ENCODE assay signal across 19 cellular contexts in the genomic region with DNA sequence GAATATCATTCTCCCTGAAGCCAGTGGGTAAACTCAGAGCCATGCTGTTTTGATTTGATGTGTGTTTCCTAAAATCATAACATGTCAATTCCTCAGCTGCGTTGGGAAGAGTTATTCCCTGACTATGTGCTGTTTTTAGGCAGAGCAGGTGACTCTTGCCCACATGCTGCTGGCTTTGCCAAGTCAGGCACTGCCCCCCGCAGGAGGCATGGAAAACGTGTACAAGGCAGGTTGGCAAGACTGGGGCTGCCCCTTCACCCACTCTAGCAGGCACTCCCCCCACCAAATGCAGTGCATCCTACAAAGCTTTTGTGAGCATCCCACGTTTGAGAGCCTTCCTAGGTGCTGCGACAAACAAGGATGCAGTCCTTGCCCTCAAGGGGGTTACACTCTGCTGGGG. TPM values are rescaled to one million over a fixed set of nuclear protein-coding genes. Genes with fewer than 3 reads are reported as not detected.
A peak's percentile ranks its signal among the peaks of the same experiment; 100 is the strongest.
DNase-seq lines count a peak whose midpoint lies in the region; ATAC-seq, FAIRE-seq and TF ChIP-seq lines count a peak whose summit lies in the region.
"Had no signal": no experiment of that assay in that cellular context is flagged by ENCODE, and none has a peak within 500 bp of the region (broad histone marks: within the 10 kb centered on the region; RNA-seq: fewer than 3 reads in every experiment).

No MANE protein-coding gene starts in this region.

- peaks cover 0 to 8% of the 10 kb centered on the region in 2 donors for H3K4me1 Mint-ChIP-seq in natural killer cell treated with Interleukin-12 subunit alpha and Interleukin-12 subunit beta and Interleukin-15 and Interleukin-18, amount 100 ng/mL, for 72 hours (ENCODE audit: low read depth in 2 of 2)

- no peak overlapping the region for H2BK15ac ChIP-seq in H1 (ENCODE audit: low read length)

- no peaks in the 10 kb centered on the region; the same call in 1 of the 2 replicates for H3K79me1 ChIP-seq in H1 (ENCODE audit: low read depth, low read length)

- TF ChIP-seq EP300 in H1 (IDR thresholded peaks at IDR 0.05; ENCODE audit: borderline replicate concordance in 1 of 2, low read depth in 2 of 2, low read length in 2 of 2) = no peak

- H3K14ac ChIP-seq in H1 (ENCODE audit: insufficient read length) = no peak overlapping the region

- H3K4me3 Mint-ChIP-seq in natural killer cell treated with Interleukin-12 subunit alpha and Interleukin-12 subunit beta and Interleukin-15 and Interleukin-18, amount 100 ng/mL, for 72 hours = no peak overlapping the region

- H3K4me2 ChIP-seq in H1 (ENCODE audit: insufficient read depth in 1 of 2, low read depth in 2 of 2, low read length in 2 of 2) = no peak overlapping the region
- H3K4me2 ChIP-seq: smooth muscle cell had no signal

- H3K4me3 ChIP-seq in H1 (ENCODE audit: extremely low read depth in 1 of 4, insufficient read depth in 2 of 4, low read depth in 3 of 4, low read length in 4 of 4) = no peak overlapping the region
- H3K4me3 ChIP-seq: left ventricle myocardium inferior, smooth muscle cell, tibial artery had no signal

- H4K20me1 ChIP-seq in H1 (replicated peaks in 1 of 2; ENCODE audit: control insufficient read depth in 1 of 2, insufficient read depth in 2 of 2, low read length in 2 of 2) = peaks cover 12 to 18% of the 10 kb centered on the region in 2 experiments

- no peak overlapping the region for H3K18ac ChIP-seq in H1 (ENCODE audit: extremely low read depth, low read length)

- peaks cover 0 to 4% (median 1%) of the 10 kb centered on the region in 4 experiments; a peak in 2 of 7 replicates for H3K4me1 ChIP-seq in H1 (replicated peaks in 1 of 4; ENCODE audit: control insufficient read depth in 3 of 4, insufficient read depth in 4 of 4, low read length in 3 of 4)

- TF ChIP-seq RAD21 in H1 (IDR thresholded peaks at IDR 0.05 in 1 of 2, conservative IDR thresholded peaks at IDR 0.05 in 1 of 2; ENCODE audit: low read depth in 2 of 2, low read length in 2 of 2) = peak; percentile 29 to 37; a peak in 2 of 4 replicates

- no peak for FAIRE-seq in H1 (lab: Jason Lieb, UNC)
- FAIRE-seq: endometrium, frontal cortex had no signal

- no peak overlapping the region for H3K27ac Mint-ChIP-seq in natural killer cell treated with Interleukin-12 subunit alpha and Interleukin-12 subunit beta and Interleukin-15 and Interleukin-18, amount 100 ng/mL, for 72 hours

- H3K36me3 Mint-ChIP-seq in natural killer cell treated with Interleukin-12 subunit alpha and Interleukin-12 subunit beta and Interleukin-15 and Interleukin-18, amount 100 ng/mL, for 72 hours = no peaks in the 10 kb centered on the region

- H2BK20ac ChIP-seq in H1 (ENCODE audit: low read length) = no peak overlapping the region

- no peak overlapping the region for H3K23ac ChIP-seq in H1 (ENCODE audit: insufficient read length)

- peak; percentile 26 for DNase-seq in ACHN
- DNase-seq in COLO668 (lab: John Stamatoyannopoulos, UW; ENCODE audit: unreplicated experiment) = peak; percentile 9
- DNase-seq in NCI-H69 (lab: John Stamatoyannopoulos, UW) = peak; percentile 38
- no peak for DNase-seq in H1 (ENCODE audit: low read depth in 1 of 2, low spot score in 2 of 2)
- DNase-seq in NCI-H345 treated with DMSO at 0.1 percent for 48 hours (lab: John Stamatoyannopoulos, UW; ENCODE audit: unreplicated experiment) = no peak
- no peak for DNase-seq in iPS-NIHi11 (ENCODE audit: low spot score)
- no peak for DNase-seq in natural killer cell treated with Interleukin-12 subunit alpha and Interleukin-12 subunit beta and Interleukin-15 and Interleukin-18, amount 100 ng/mL, for 72 hours (ENCODE audit: low spot score)
- DNase-seq: activated CD8-positive, alpha-beta memory T cell treated with anti-CD3 and anti-CD28 coated beads for 24 hours; amniotic stem cell; DMS79 treated with DMSO at 0.1 percent for 48 hours; KG1; left ventricle myocardium inferior; NCI-H146; NCI-H446 treated with DMSO at 0.1 percent for 48 hours; tibial artery had no signal

- H2AFZ ChIP-seq in H1 (ENCODE audit: low read length) = no peak overlapping the region
- H2AFZ ChIP-seq: parathyroid adenoma had no signal

- no peak overlapping the region for H3K27ac ChIP-seq in H1 (ENCODE audit: low read depth, low read length)
- H3K27ac ChIP-seq: left ventricle myocardium inferior, parathyroid adenoma, tibial artery had no signal

- no peak overlapping the region for H4K8ac ChIP-seq in H1 (ENCODE audit: extremely low read depth, insufficient read depth, low read length)

- H4K5ac ChIP-seq in H1 (ENCODE audit: insufficient read length, low read depth, low read length) = no peak overlapping the region

- no peaks in the 10 kb centered on the region for H3K9me3 ChIP-seq in H1 (ENCODE audit: insufficient read depth in 2 of 2, low read depth in 1 of 2, low read length in 1 of 2)
- H3K9me3 ChIP-seq: left ventricle myocardium inferior, tibial artery had no signal

- no peak overlapping the region for H2AK5ac ChIP-seq in H1 (ENCODE audit: low read depth, low read length)

- H3K4ac ChIP-seq in H1 (replicated peaks; ENCODE audit: insufficient read length, low read depth, low read length) = no peak overlapping the region

- H2BK5ac ChIP-seq in H1 (ENCODE audit: low read depth, low read length) = no peak overlapping the region

- no peaks in the 10 kb centered on the region for H3K9me3 Mint-ChIP-seq in natural killer cell treated with Interleukin-12 subunit alpha and Interleukin-12 subunit beta and Interleukin-15 and Interleukin-18, amount 100 ng/mL, for 72 hours

- H2BK120ac ChIP-seq in H1 (replicated peaks; ENCODE audit: low read depth, low read length) = no peak overlapping the region

- H2BK12ac ChIP-seq in H1 (ENCODE audit: low read depth, low read length) = no peak overlapping the region

- H3K27me3 Mint-ChIP-seq in natural killer cell treated with Interleukin-12 subunit alpha and Interleukin-12 subunit beta and Interleukin-15 and Interleukin-18, amount 100 ng/mL, for 72 hours = no peaks in the 10 kb centered on the region

- 83% methylated on average over 5 of the region's 5 CpGs; no CpG with 5 or more reads in 1 of the 2 experiments for WGBS in H1 (ENCODE audit: extremely low coverage in 1 of 2, insufficient coverage in 1 of 2, insufficient read length in 1 of 2, insufficient replicate concordance in 2 of 2, low coverage in 1 of 2, low lambda C conversion rate in 2 of 2, missing lambda C conversion rate in 1 of 2), 2 experiments

- H3K23me2 ChIP-seq in H1 (ENCODE audit: low read depth, low read length) = no peaks in the 10 kb centered on the region

- H3K27me3 ChIP-seq in H1 (replicated peaks in 1 of 4; ENCODE audit: control insufficient read depth in 3 of 4, extremely low read depth in 1 of 4, insufficient read depth in 3 of 4, low read length in 3 of 4) = peaks cover 0 to under 1% (median 0%) of the 10 kb centered on the region in 4 experiments; a peak in 2 of 7 replicates
- H3K27me3 ChIP-seq: tibial artery had no signal

- no peaks in the 10 kb centered on the region; a peak in 1 of 8 replicates for H3K36me3 ChIP-seq in H1 (ENCODE audit: control insufficient read depth in 2 of 4, insufficient read depth in 4 of 4, low read length in 3 of 4)

- no peak for ATAC-seq in natural killer cell treated with Interleukin-12 subunit alpha and Interleukin-12 subunit beta and Interleukin-15 and Interleukin-18, amount 100 ng/mL, for 72 hours

- TF ChIP-seq POLR2A in H1 (IDR thresholded peaks at IDR 0.05; ENCODE audit: control extremely low read depth in 1 of 2, low read depth in 2 of 2, low read length in 2 of 2) = no peak

- peak in 2 of 3 experiments; percentile 21 to 32; a peak in 2 of 4 replicates for TF ChIP-seq CTCF in H1 (IDR thresholded peaks at IDR 0.05; ENCODE audit: control extremely low read depth in 1 of 3, insufficient read depth in 1 of 3, low read depth in 1 of 3, low read length in 3 of 3)

- no peak overlapping the region for H4K91ac ChIP-seq in H1 (replicated peaks; ENCODE audit: insufficient read length, low read length)

- CTCF ChIA-PET in H1 (lab: Charles Lee; ENCODE audit: partially characterized antibody) = interaction anchor here (1.3 to 99.6 kb wide), 3 partner anchors 4 to 69 kb away, joined by 3 to 2981 read pairs (median 2981); a partner anchor contains a TSS

- H3K9ac ChIP-seq in H1 (replicated peaks in 1 of 4; ENCODE audit: extremely low read depth in 1 of 4, low read depth in 3 of 4, low read length in 3 of 4) = no peak overlapping the region
- H3K9ac ChIP-seq: parathyroid adenoma had no signal

- in situ Hi-C loops in ACHN (cut with HindIII; ENCODE audit: low pct_ligation_motif_present, low pct_unique_long_range_greater_than_20kb, low sequenced_read_pairs) = no loop called here

- POLR2A ChIA-PET in H1 (lab: Charles Lee; ENCODE audit: partially characterized antibody) = no interaction called here

- H3K56ac ChIP-seq in H1 (replicated peaks; ENCODE audit: insufficient read length, low read depth, low read length) = no peak overlapping the region

- H3K79me2 ChIP-seq in H1 (ENCODE audit: control insufficient read depth in 1 of 2, insufficient read depth in 2 of 2, low read length in 2 of 2) = no peaks in the 10 kb centered on the region

RNA-seq across cellular contexts. Expression of a gene that starts 38.3 kb away (rescaled TPM):
- 40.6 and 42.7 TPM in 2 replicates for total RNA-seq in H1 (2021; fragmentation: NEBNext Ultra II Directional; extraction: Animal tissue kit (Norgen Biotek cat#: 25700))
- 32.3 and 42.4 TPM in 2 replicates for polyA plus RNA-seq in H1 (2011; rRNA removed)
- 67.6 TPM for polyA plus RNA-seq in H1 (2011; cell fraction: cytosol; rRNA removed)
- polyA plus RNA-seq in H1 (2011; cell fraction: nucleus; rRNA removed) = 198 TPM
- polyA plus RNA-seq in H1 (2012, experiment 1 of 2) = 49.1 to 72.7 TPM (median 58.9 TPM) in 4 replicates
- 32.4 TPM for polyA plus RNA-seq in H1 (2012, experiment 2 of 2)
- 28.5 TPM for polyA plus RNA-seq in H1 (2013, experiment 1 of 2)
- polyA plus RNA-seq in H1 (2013, experiment 2 of 2) = 24.6 TPM
- 39.6 and 41.7 TPM in 2 replicates for polyA minus RNA-seq in H1 (2011; rRNA and poly(A)+ RNA removed)
- 18.8 TPM for polyA minus RNA-seq in H1 (2011; cell fraction: cytosol; rRNA and poly(A)+ RNA removed)
- polyA minus RNA-seq in H1 (2011; cell fraction: nucleus; rRNA and poly(A)+ RNA removed) = 50.9 TPM
- total RNA-seq in natural killer cell treated with Interleukin-12 subunit alpha and Interleukin-12 subunit beta and Interleukin-15 and Interleukin-18, amount 100 ng/mL, for 72 hours = 10 to 100 TPM; 42.9 to 60.7 TPM

RNA-seq across cellular contexts. Expression of a gene that starts 45.2 kb away (rescaled TPM):
- 0.07 TPM in 1 of 2 replicates, not detected in the other for total RNA-seq in H1 (2021; fragmentation: NEBNext Ultra II Directional; extraction: Animal tissue kit (Norgen Biotek cat#: 25700))
- polyA plus RNA-seq in H1 (2011; rRNA removed) = 0.06 and 0.11 TPM in 2 replicates
- polyA plus RNA-seq in H1 (2011; cell fraction: cytosol; rRNA removed) = 0.05 TPM
- polyA plus RNA-seq in H1 (2011; cell fraction: nucleus; rRNA removed) = 0.20 TPM
- 0.06 to 0.29 TPM (median 0.19 TPM) in 4 replicates for polyA plus RNA-seq in H1 (2012, experiment 1 of 2)
- 0.05 TPM for polyA plus RNA-seq in H1 (2012, experiment 2 of 2)
- polyA plus RNA-seq in H1 (2013, experiment 1 of 2) = 0.02 TPM
- 0.04 TPM for polyA plus RNA-seq in H1 (2013, experiment 2 of 2)
- polyA minus RNA-seq in H1 (2011; rRNA and poly(A)+ RNA removed) = 0.12 TPM in 1 of 2 replicates, not detected in the other
- not detected for polyA minus RNA-seq in H1 (2011; cell fraction: cytosol; rRNA and poly(A)+ RNA removed)
- 0.20 TPM for polyA minus RNA-seq in H1 (2011; cell fraction: nucleus; rRNA and poly(A)+ RNA removed)
- total RNA-seq in natural killer cell treated with Interleukin-12 subunit alpha and Interleukin-12 subunit beta and Interleukin-15 and Interleukin-18, amount 100 ng/mL, for 72 hours = not detected

RNA-seq across cellular contexts. Expression of a gene that starts 58.3 kb away (rescaled TPM):
- total RNA-seq in H1 (2021; fragmentation: NEBNext Ultra II Directional; extraction: Animal tissue kit (Norgen Biotek cat#: 25700)) = 24.2 and 25.6 TPM in 2 replicates
- polyA plus RNA-seq in H1 (2011; rRNA removed) = 31.4 and 44.0 TPM in 2 replicates
- polyA plus RNA-seq in H1 (2011; cell fraction: cytosol; rRNA removed) = 52.5 TPM
- 67.0 TPM for polyA plus RNA-seq in H1 (2011; cell fraction: nucleus; rRNA removed)
- polyA plus RNA-seq in H1 (2012, experiment 1 of 2) = 20.6 to 42.6 TPM (median 37.8 TPM) in 4 replicates
- 33.2 TPM for polyA plus RNA-seq in H1 (2012, experiment 2 of 2)
- polyA plus RNA-seq in H1 (2013, experiment 1 of 2) = 13.2 TPM
- 13.1 TPM for polyA plus RNA-seq in H1 (2013, experiment 2 of 2)
- polyA minus RNA-seq in H1 (2011; rRNA and poly(A)+ RNA removed) = 10.8 and 11.3 TPM in 2 replicates
- polyA minus RNA-seq in H1 (2011; cell fraction: cytosol; rRNA and poly(A)+ RNA removed) = 20.4 TPM
- 25.0 TPM for polyA minus RNA-seq in H1 (2011; cell fraction: nucleus; rRNA and poly(A)+ RNA removed)
- 10 to 100 TPM in 1 of 2 donors, 1 to 10 TPM in 1; 9.8 to 16.7 TPM for total RNA-seq in natural killer cell treated with Interleukin-12 subunit alpha and Interleukin-12 subunit beta and Interleukin-15 and Interleukin-18, amount 100 ng/mL, for 72 hours

Comparison
In these comparisons a context has a peak if more than half of its experiments do, and no peak if none do; other contexts are left out.
1. DNase-seq: peak in ACHN (single experiment), COLO668 (single experiment) and NCI-H69 (single experiment); none in H1 (0 of 2), NCI-H345 treated with DMSO at 0.1 percent for 48 hours (single experiment), iPS-NIHi11 (single experiment) and natural killer cell treated with Interleukin-12 subunit alpha and Interleukin-12 subunit beta and Interleukin-15 and Interleukin-18, amount 100 ng/mL, for 72 hours (single experiment).